12 cellular contexts compared by ENCODE assay signal in genomic region chr9:129415954-129416651, GRCh38.
DNase-seq lines count a peak whose midpoint lies in the region; ATAC-seq and TF ChIP-seq lines count a peak whose summit lies in the region.
"Had no signal": no experiment of that assay in that cellular context is flagged by ENCODE, and none has a peak within 500 bp of the region (broad histone marks: within the 10 kb centered on the region; RNA-seq: fewer than 3 reads in every experiment).

No MANE protein-coding gene starts in this region.

- TF ChIP-seq POLR2A in uterus (IDR thresholded peaks at IDR 0.05) = no peak

- TF ChIP-seq CTCF in left ventricle myocardium inferior (IDR thresholded peaks at IDR 0.05; ENCODE audit: borderline replicate concordance) (no peak), uterus (IDR thresholded peaks at IDR 0.05) (no peak)

- H3K4me3 Mint-ChIP-seq in memory B cell = peak overlapping the region; percentile 35

- no peak for DNase-seq in left ventricle myocardium inferior
- DNase-seq in Right ventricle myocardium superior = no peak
- DNase-seq in NT2/D1 (ENCODE audit: low read depth, low spot score) = no peak
- no peak for DNase-seq in memory B cell (ENCODE audit: low spot score in 2 of 2)
- DNase-seq in uterus = no peak
- no peak for DNase-seq in SKM-1 treated with dmso at 0.1 percent for 144 hours (lab: John Stamatoyannopoulos, UW; ENCODE audit: unreplicated experiment)
- DNase-seq in MG63 = no peak
- DNase-seq: activated effector memory CD4-positive, alpha-beta T cell treated with Interleukin-2 at 50 U/mL for 16 hours; C1 segment of cervical spinal cord; kidney glomerular epithelial cell had no signal

- H3K27me3 ChIP-seq in left ventricle myocardium inferior (ENCODE audit: low read depth) (no peaks in the 10 kb centered on the region), NT2/D1 (ENCODE audit: insufficient read depth, insufficient read length) (peaks cover 3% of the 10 kb centered on the region), uterus (no peaks in the 10 kb centered on the region), MG63 (no peaks in the 10 kb centered on the region)

- peaks cover 4% of the 10 kb centered on the region for H3K27me3 Mint-ChIP-seq in memory B cell

- H3K9me3 Mint-ChIP-seq in memory B cell = peaks cover 2% of the 10 kb centered on the region

- ATAC-seq in Right ventricle myocardium superior (ENCODE audit: poor library complexity) (no peak), memory B cell (ENCODE audit: low read depth) (no peak), GM19035 (IDR thresholded peaks at IDR 0.05; ENCODE audit: unreplicated experiment) (no peak)

- H3K4me1 ChIP-seq in left ventricle myocardium inferior (peaks cover 38% of the 10 kb centered on the region), NT2/D1 (ENCODE audit: insufficient read depth, insufficient read length) (peaks cover 25% of the 10 kb centered on the region), uterus (peaks cover 5 to 16% of the 10 kb centered on the region in 2 donors)

- peaks cover 12% of the 10 kb centered on the region for H3K4me1 Mint-ChIP-seq in memory B cell

- H3K27ac Mint-ChIP-seq in memory B cell = no peak overlapping the region

- H3K27ac ChIP-seq in left ventricle myocardium inferior (replicated peaks) = peak overlapping the region; percentile 51
- peak overlapping the region; percentile 25 to 99 for H3K27ac ChIP-seq in uterus
- H3K27ac ChIP-seq: parathyroid adenoma had no signal

- intact Hi-C loops in left ventricle myocardium inferior (cut with micrococcal nuclease) (no loop called here), Right ventricle myocardium superior (cut with DNase I) (no loop called here), uterus (cut with DNase I; ENCODE audit: low total_unique reads) (loop anchor here (10.0 kb wide), 1 partner anchor 241 kb away; the partner anchor contains the start of gene IER5L)

- no peaks in the 10 kb centered on the region for H3K9me3 ChIP-seq in left ventricle myocardium inferior (replicated peaks)
- no peaks in the 10 kb centered on the region for H3K9me3 ChIP-seq in NT2/D1 (ENCODE audit: insufficient read depth, low read length)
- no peaks in the 10 kb centered on the region for H3K9me3 ChIP-seq in uterus
- no peaks in the 10 kb centered on the region for H3K9me3 ChIP-seq in MG63

- no peak overlapping the region for H3K4me3 ChIP-seq in left ventricle myocardium inferior
- no peak overlapping the region for H3K4me3 ChIP-seq in NT2/D1 (ENCODE audit: insufficient read length, low read depth)
- no peak overlapping the region for H3K4me3 ChIP-seq in uterus
- H3K4me3 ChIP-seq in MG63 = no peak overlapping the region

- peak overlapping the region; percentile 37 for H3K9ac ChIP-seq in NT2/D1 (ENCODE audit: insufficient read length, low read depth)
- H3K9ac ChIP-seq: parathyroid adenoma had no signal

- H3K36me3 Mint-ChIP-seq in memory B cell = no peaks in the 10 kb centered on the region

- H3K36me3 ChIP-seq in left ventricle myocardium inferior (no peaks in the 10 kb centered on the region), NT2/D1 (ENCODE audit: insufficient read depth, insufficient read length, low read length) (no peaks in the 10 kb centered on the region), uterus (no peaks in the 10 kb centered on the region), MG63 (no peaks in the 10 kb centered on the region)
